8 cellular contexts compared by ENCODE assay signal in the genomic region with DNA sequence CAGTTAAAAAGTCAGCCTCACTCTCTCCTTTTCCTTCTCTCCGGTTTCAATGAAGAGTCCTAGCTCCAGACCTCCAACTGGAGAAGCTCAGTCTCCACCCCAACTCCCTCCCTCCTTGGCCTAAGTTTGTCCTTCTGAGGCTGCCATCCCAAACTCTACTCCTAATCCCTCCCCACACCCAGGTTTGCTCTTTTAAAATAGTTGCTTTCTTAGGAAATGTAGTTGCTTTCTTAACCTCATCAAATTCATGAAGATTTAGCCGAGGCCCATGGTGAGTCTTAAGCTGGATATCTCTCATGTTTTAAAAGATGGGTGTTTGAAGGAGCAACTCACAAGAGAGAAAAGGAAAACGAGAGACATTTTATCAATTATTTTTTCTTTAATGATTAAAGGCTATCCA. TPM values are rescaled to one million over a fixed set of nuclear protein-coding genes. Genes with fewer than 3 reads are reported as not detected.
DNase-seq lines count a peak whose midpoint lies in the region; ATAC-seq and TF ChIP-seq lines count a peak whose summit lies in the region.

No MANE protein-coding gene starts in this region.

- H3K27ac ChIP-seq in HCT116 (ENCODE audit: low read depth, low read length), result peak overlapping the region; percentile 26; the same call in 1 of the 2 replicates

- peak overlapping the region; percentile 99 for H2AFZ ChIP-seq in HCT116 (ENCODE audit: low read depth, low read length, poor library complexity, severe bottlenecking)

- peak overlapping the region; percentile 98 for H3K27ac Mint-ChIP-seq in activated B cell treated with CpG ODN at 0.5 μM for 24 hours

- no peak for TF ChIP-seq RAD21 in HCT116 (IDR thresholded peaks at IDR 0.05; ENCODE audit: low read depth)

- no peaks in the 10 kb centered on the region for H3K27me3 Mint-ChIP-seq in activated B cell treated with CpG ODN at 0.5 μM for 24 hours

- in situ Hi-C loops in ACHN (cut with HindIII; ENCODE audit: low pct_ligation_motif_present, low pct_unique_long_range_greater_than_20kb, low sequenced_read_pairs), result no loop called here

- H3K9me2 ChIP-seq in HCT116 (ENCODE audit: insufficient read depth), result no peaks in the 10 kb centered on the region

- intact Hi-C loops in HCT116 (cut with micrococcal nuclease) (no loop called here), activated B cell treated with CpG ODN at 0.5 μM for 24 hours (cut with micrococcal nuclease) (loop anchor here (2.0 to 10.0 kb wide), 3 partner anchors 19 to 1053 kb away; a partner anchor contains a TSS)

- H3K9me3 ChIP-seq in HCT116 (ENCODE audit: control insufficient read depth in 1 of 2, insufficient read depth in 1 of 2, low read depth in 1 of 2, low read length in 2 of 2), result no peaks in the 10 kb centered on the region

- no peaks in the 10 kb centered on the region for H3K27me3 ChIP-seq in HCT116 (ENCODE audit: insufficient read depth, low read length)

- ATAC-seq in HCT116 (peak; percentile 67), activated B cell treated with CpG ODN at 0.5 μM for 24 hours (ENCODE audit: low read depth) (no peak), HG02884 (IDR thresholded peaks at IDR 0.05; ENCODE audit: unreplicated experiment) (no peak)

- BruUV-seq in HCT116 (replicated peaks; lab: Mats Ljungman, UMichigan), result no TSS peak

- H3K4me1 ChIP-seq in HCT116 (ENCODE audit: control insufficient read depth in 1 of 2, insufficient read depth in 2 of 2, low read length in 2 of 2), result peaks cover 5 to 22% of the 10 kb centered on the region in 2 experiments; a peak in 3 of 4 replicates

- POLR2A ChIA-PET in HCT116 (lab: Charles Lee) (interaction anchor here (0.7 kb wide), 1 partner anchor 577 kb away, joined by 4 read pairs; no protein-coding TSS in a partner anchor), activated B cell treated with CpG ODN at 0.5 μM for 24 hours (lab: Charles Lee) (interaction anchor here (3.3 kb wide), 1 partner anchor 15 kb away, joined by 13 read pairs; no protein-coding TSS in a partner anchor)

- no peaks in the 10 kb centered on the region for H4K20me1 ChIP-seq in HCT116 (ENCODE audit: insufficient read depth)

- peak overlapping the region; percentile 78 for H3K9ac ChIP-seq in HCT116 (ENCODE audit: low read length)

- no peaks in the 10 kb centered on the region for H3K79me2 ChIP-seq in HCT116 (ENCODE audit: insufficient read depth, low read length)

- H3K4me1 Mint-ChIP-seq in activated B cell treated with CpG ODN at 0.5 μM for 24 hours, result peaks cover 31% of the 10 kb centered on the region

- no peak for TF ChIP-seq CTCF in HCT116 (IDR thresholded peaks at IDR 0.05 in 2 of 3, conservative IDR thresholded peaks at IDR 0.05 in 1 of 3; ENCODE audit: borderline replicate concordance in 1 of 3, insufficient read depth in 1 of 3, low read depth in 2 of 3, low read length in 2 of 3)
- TF ChIP-seq CTCF in activated B cell treated with CpG ODN at 0.5 μM for 24 hours (IDR thresholded peaks at IDR 0.05), result no peak
- no peak for TF ChIP-seq CTCF in fibroblast of villous mesenchyme (IDR thresholded peaks at IDR 0.05; ENCODE audit: insufficient read depth, low read depth, low read length)
- no peak for TF ChIP-seq CTCF in retinal pigment epithelial cell (conservative IDR thresholded peaks at IDR 0.05; ENCODE audit: low read depth, low read length)

- RAD21 ChIA-PET in HCT116 (lab: Charles Lee; ENCODE audit: low non-redundant PET in 1 of 2, low total read pairs in 2 of 2, uncharacterized antibody in 2 of 2, unreplicated experiment in 2 of 2), result no interaction called here

- DNase-seq in ACHN (peak; percentile 76), HCT116 (ENCODE audit: low read depth, low spot score) (peak; percentile 66), activated B cell treated with CpG ODN at 0.5 μM for 24 hours (no peak), fibroblast of villous mesenchyme (ENCODE audit: low read depth) (peak; percentile 36), retinal pigment epithelial cell (ENCODE audit: low read depth) (no peak), NCI-H1092 (lab: John Stamatoyannopoulos, UW) (no peak), NCI-H510A treated with DMSO at 0.1 percent for 48 hours (lab: John Stamatoyannopoulos, UW) (no peak)

- TF ChIP-seq POLR2A in HCT116 (IDR thresholded peaks at IDR 0.05; ENCODE audit: borderline replicate concordance, extremely low read depth, insufficient read depth, insufficient read length), result no peak

- peaks cover 16% of the 10 kb centered on the region for H3K36me3 Mint-ChIP-seq in activated B cell treated with CpG ODN at 0.5 μM for 24 hours (ENCODE audit: low read depth)

- H3K4me3 ChIP-seq in HCT116 (replicated peaks in 1 of 2; ENCODE audit: low read depth in 1 of 2, low read length in 2 of 2), result peak overlapping the region; percentile 85
- H3K4me3 ChIP-seq in fibroblast of villous mesenchyme (ENCODE audit: low read depth, low read length), result peak overlapping the region; percentile 70
- peak overlapping the region; percentile 14 for H3K4me3 ChIP-seq in retinal pigment epithelial cell (ENCODE audit: low read length)

- H3K4me2 ChIP-seq in HCT116 (ENCODE audit: low read length), result peak overlapping the region; percentile 87

- CTCF ChIA-PET in HCT116 (lab: Charles Lee) (interaction anchor here (1.2 kb wide), 1 partner anchor 25 kb away, joined by 6 read pairs; no protein-coding TSS in a partner anchor), activated B cell treated with CpG ODN at 0.5 μM for 24 hours (lab: Charles Lee) (interaction anchor here (1.7 kb wide), 1 partner anchor 25 kb away, joined by 8 read pairs; no protein-coding TSS in a partner anchor)

- no peaks in the 10 kb centered on the region for H3K9me3 Mint-ChIP-seq in activated B cell treated with CpG ODN at 0.5 μM for 24 hours

- H3K4me3 Mint-ChIP-seq in activated B cell treated with CpG ODN at 0.5 μM for 24 hours, result peak overlapping the region; percentile 99

- no peaks in the 10 kb centered on the region for H3K36me3 ChIP-seq in HCT116 (ENCODE audit: control insufficient read depth in 1 of 2, insufficient read depth in 2 of 2, low read length in 2 of 2)

TF ChIP-seq in HCT116, 20 proteins besides CTCF, POLR2A, EP300 and RAD21:
- no peak for TF ChIP-seq CBX3 (IDR thresholded peaks at IDR 0.05; ENCODE audit: low read depth)
- TF ChIP-seq, protein P1, sequence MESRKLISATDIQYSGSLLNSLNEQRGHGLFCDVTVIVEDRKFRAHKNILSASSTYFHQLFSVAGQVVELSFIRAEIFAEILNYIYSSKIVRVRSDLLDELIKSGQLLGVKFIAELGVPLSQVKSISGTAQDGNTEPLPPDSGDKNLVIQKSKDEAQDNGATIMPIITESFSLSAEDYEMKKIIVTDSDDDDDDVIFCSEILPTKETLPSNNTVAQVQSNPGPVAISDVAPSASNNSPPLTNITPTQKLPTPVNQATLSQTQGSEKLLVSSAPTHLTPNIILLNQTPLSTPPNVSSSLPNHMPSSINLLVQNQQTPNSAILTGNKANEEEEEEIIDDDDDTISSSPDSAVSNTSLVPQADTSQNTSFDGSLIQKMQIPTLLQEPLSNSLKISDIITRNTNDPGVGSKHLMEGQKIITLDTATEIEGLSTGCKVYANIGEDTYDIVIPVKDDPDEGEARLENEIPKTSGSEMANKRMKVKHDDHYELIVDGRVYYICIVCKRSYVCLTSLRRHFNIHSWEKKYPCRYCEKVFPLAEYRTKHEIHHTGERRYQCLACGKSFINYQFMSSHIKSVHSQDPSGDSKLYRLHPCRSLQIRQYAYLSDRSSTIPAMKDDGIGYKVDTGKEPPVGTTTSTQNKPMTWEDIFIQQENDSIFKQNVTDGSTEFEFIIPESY (IDR thresholded peaks at IDR 0.05; ENCODE audit: extremely low read depth, insufficient replicate concordance, low read length), result no peak
- TF ChIP-seq, protein P2, sequence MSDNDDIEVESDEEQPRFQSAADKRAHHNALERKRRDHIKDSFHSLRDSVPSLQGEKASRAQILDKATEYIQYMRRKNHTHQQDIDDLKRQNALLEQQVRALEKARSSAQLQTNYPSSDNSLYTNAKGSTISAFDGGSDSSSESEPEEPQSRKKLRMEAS (IDR thresholded peaks at IDR 0.05), result peak; percentile 27; the same call in 1 of the 2 replicates
- TF ChIP-seq POLR2AphosphoS5 (IDR thresholded peaks at IDR 0.05; ENCODE audit: low read depth, low read length), result peak; percentile 49
- peak; percentile 60 for TF ChIP-seq YY1 (IDR thresholded peaks at IDR 0.05; ENCODE audit: extremely low read depth, insufficient replicate concordance, low read depth, low read length)
- TF ChIP-seq SP1 (IDR thresholded peaks at IDR 0.05; ENCODE audit: low read depth), result peak; percentile 52
- TF ChIP-seq FOSL1 (IDR thresholded peaks at IDR 0.05; ENCODE audit: low read depth), result no peak

RNA-seq across cellular contexts. Expression of a gene that starts 0.9 kb away (rescaled TPM):
- 61.5 TPM for total RNA-seq in HCT116 (2021; ENCODE audit: unreplicated experiment)
- polyA plus RNA-seq in HCT116 (2012), result 25.9 and 34.3 TPM in 2 replicates
- total RNA-seq in activated B cell treated with CpG ODN at 0.5 μM for 24 hours, result 30.4 and 30.8 TPM in 2 replicates
- 33.8 and 42.3 TPM in 2 replicates for total RNA-seq in fibroblast of villous mesenchyme

Comparison
In these comparisons a context has a peak if more than half of its experiments do, and no peak if none do; other contexts are left out.
1. DNase-seq: peak in ACHN (single experiment), HCT116 (single experiment) and fibroblast of villous mesenchyme (single experiment); none in activated B cell treated with CpG ODN at 0.5 μM for 24 hours (single experiment), retinal pigment epithelial cell (single experiment), NCI-H1092 (single experiment) and NCI-H510A treated with DMSO at 0.1 percent for 48 hours (single experiment).
2. H3K4me3 ChIP-seq: peak in every context shown above with its lines; median percentile 85 in HCT116; 70 in fibroblast of villous mesenchyme; 14 in retinal pigment epithelial cell.